In the genomic region with DNA sequence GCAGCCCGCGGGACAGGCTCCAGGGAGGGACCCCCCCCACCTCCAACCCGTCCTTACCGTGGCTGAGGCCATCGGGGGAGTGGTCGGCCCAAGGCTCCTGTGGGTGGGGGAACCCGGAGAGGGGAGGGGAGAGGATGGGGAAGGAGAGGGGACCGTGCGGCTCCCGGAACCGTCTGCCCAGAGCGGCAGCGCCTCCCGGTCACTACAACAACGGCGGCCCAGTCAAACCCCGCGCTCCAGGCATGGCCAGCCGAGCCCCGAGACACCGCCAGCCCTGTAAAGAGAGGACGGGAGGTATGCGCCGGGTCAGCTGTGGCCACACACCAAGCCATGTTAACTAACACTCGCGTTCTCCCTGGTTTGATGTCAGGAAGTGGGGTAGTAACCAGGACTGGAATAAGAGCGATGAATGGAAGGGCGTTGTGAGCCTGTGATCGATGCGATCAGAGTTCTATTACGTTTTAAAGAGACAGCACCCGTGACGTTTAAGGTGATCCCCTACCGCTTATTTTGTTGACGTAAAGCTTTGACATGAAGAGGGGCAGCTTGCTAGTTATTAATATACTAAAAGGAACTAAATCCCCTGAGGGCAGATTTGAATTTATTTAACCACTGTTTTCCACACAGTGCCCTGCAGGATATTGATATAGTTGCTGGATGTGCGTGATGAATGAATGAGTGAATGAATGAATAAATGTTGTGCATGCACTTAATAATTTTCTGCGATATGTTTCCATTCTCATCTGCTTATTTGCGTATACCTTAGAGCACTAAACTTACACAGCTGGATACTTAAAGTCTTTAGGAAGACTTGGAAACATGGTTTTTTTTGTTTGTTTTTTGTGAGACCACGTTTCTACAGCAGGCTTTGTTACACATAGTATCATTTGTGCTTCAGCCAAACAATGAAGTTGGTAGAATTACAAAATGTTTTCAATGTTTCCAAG, we compare ENCODE assay signal across 8 cellular contexts. TPM values are rescaled to one million over a fixed set of nuclear protein-coding genes. Genes with fewer than 3 reads are reported as not detected.
DNase-seq lines count a peak whose midpoint lies in the region; ATAC-seq and TF ChIP-seq lines count a peak whose summit lies in the region.

A gene (minus strand): TSS at position 224 of the 947 bp plus-strand sequence. CDS start 152 bp downstream, at position 72.

- DNase-seq in GM10248 (ENCODE audit: extremely low spot score) (peak; percentile 84), NCI-H1048 (lab: John Stamatoyannopoulos, UW) (peak; percentile 60), SK-N-SH (peak; percentile 89), globus pallidus (ENCODE audit: low spot score) (peak; percentile 81), substantia nigra (lab: John Stamatoyannopoulos, UW) (peak in 48 of 49 donors; percentile 54 to 89 (median 79))
- DNase-seq in activated naive CD4-positive, alpha-beta T cell treated with anti-CD3 and anti-CD28 coated beads, Interleukin-2, amount 50 U/mL, for 16 hours, result peak; percentile 71

- CTCF ChIA-PET in GM10248 (lab: Yijun Ruan, JAX), result interaction anchor here (0.9 to 9.7 kb wide), 7 partner anchors 11 to 507 kb away, joined by 3 to 132 read pairs (median 11); no protein-coding TSS in a partner anchor
- CTCF ChIA-PET in SK-N-SH (lab: Yijun Ruan, JAX), result interaction anchor here (0.8 to 11.5 kb wide), 15 partner anchors 17 to 507 kb away, joined by 3 to 172 read pairs (median 6); no protein-coding TSS in a partner anchor

- H3K27ac ChIP-seq in SK-N-SH (ENCODE audit: low read depth in 2 of 2, low read length in 1 of 2) (peak within 1 kb of the TSS; percentile 81 to 95), neutrophil (peak within 1 kb of the TSS; percentile 86), substantia nigra (ENCODE audit: low read depth, low read length, poor library complexity, severe bottlenecking) (peak within 1 kb of the TSS; percentile 93)

- peak within 1 kb of the TSS; percentile 98 for H2AFZ ChIP-seq in SK-N-SH (ENCODE audit: low read depth)

- peaks cover 12 to 15% of the 10 kb centered on the region in 2 experiments for H3K36me3 ChIP-seq in SK-N-SH (replicated peaks in 1 of 2; ENCODE audit: control insufficient read depth in 1 of 2, insufficient read depth in 2 of 2, low read length in 1 of 2)
- no peaks in the 10 kb centered on the region for H3K36me3 ChIP-seq in neutrophil

- peak within 1 kb of the TSS; percentile 85 for H3K9ac ChIP-seq in SK-N-SH

- H3K4me3 ChIP-seq in SK-N-SH (ENCODE audit: low read depth in 2 of 2, low read length in 1 of 2) (peak within 1 kb of the TSS; percentile 97 to 99), neutrophil (ENCODE audit: low read depth in 1 of 2, low read length in 1 of 2) (peak within 1 kb of the TSS; percentile 87 to 97)

- peak; percentile 65 for ATAC-seq in HG02610 (IDR thresholded peaks at IDR 0.05; ENCODE audit: unreplicated experiment)

- H3K4me1 ChIP-seq in SK-N-SH (ENCODE audit: control insufficient read depth in 1 of 2, insufficient read depth in 2 of 2, low read depth in 1 of 2, low read length in 1 of 2) (peaks cover 12 to 21% of the 10 kb centered on the region in 2 experiments), neutrophil (ENCODE audit: control insufficient read depth in 1 of 2, insufficient read depth in 1 of 2, low read depth in 1 of 2, low read length in 1 of 2) (peaks cover 44 to 46% of the 10 kb centered on the region in 2 experiments)

- TF ChIP-seq EP300 in SK-N-SH (IDR thresholded peaks at IDR 0.05; ENCODE audit: borderline replicate concordance in 1 of 2, low read depth in 1 of 2, low read length in 1 of 2), result no peak

- peaks cover 42% of the 10 kb centered on the region for H3K79me2 ChIP-seq in SK-N-SH (ENCODE audit: insufficient read depth)

- POLR2A ChIA-PET in GM10248 (lab: Yijun Ruan, JAX) (no interaction called here), SK-N-SH (lab: Yijun Ruan, JAX) (interaction anchor here (0.9 kb wide), 1 partner anchor 18 kb away, joined by 3 read pairs; no protein-coding TSS in a partner anchor)

- H3K9me3 ChIP-seq in SK-N-SH, result no peaks in the 10 kb centered on the region
- H3K9me3 ChIP-seq in neutrophil, result no peaks in the 10 kb centered on the region

- H3F3A ChIP-seq in SK-N-SH (replicated peaks; ENCODE audit: insufficient read depth), result peaks cover 4% of the 10 kb centered on the region

- H3K9me2 ChIP-seq in SK-N-SH, result no peaks in the 10 kb centered on the region

- no peaks in the 10 kb centered on the region for H4K20me1 ChIP-seq in SK-N-SH (ENCODE audit: insufficient read depth)

- H3K4me2 ChIP-seq in SK-N-SH, result peak within 1 kb of the TSS; percentile 96

- 2% methylated on average over 17 of the region's 39 CpGs for WGBS in SK-N-SH (ENCODE audit: low lambda C conversion rate)

- H3K27me3 ChIP-seq in SK-N-SH (ENCODE audit: insufficient read depth) (no peaks in the 10 kb centered on the region), neutrophil (no peaks in the 10 kb centered on the region)

- TF ChIP-seq CTCF in GM10248 (IDR thresholded peaks at IDR 0.05; ENCODE audit: control extremely low read depth, extremely low read depth, low read depth, missing control alignments) (no peak), SK-N-SH (IDR thresholded peaks at IDR 0.05) (no peak), neutrophil (IDR thresholded peaks at IDR 0.05) (no peak)

- TF ChIP-seq RAD21 in SK-N-SH (IDR thresholded peaks at IDR 0.05; ENCODE audit: low read length), result no peak

TF ChIP-seq in SK-N-SH, 30 proteins besides CTCF, POLR2A, EP300 and RAD21:
- TF ChIP-seq TCF12 (IDR thresholded peaks at IDR 0.05) (no peak), SIN3A (IDR thresholded peaks at IDR 0.05; ENCODE audit: borderline replicate concordance, low read depth, low read length) (peak; percentile 91; the same call in 1 of the 2 replicates), RCOR1 (IDR thresholded peaks at IDR 0.05; ENCODE audit: low read length) (peak; percentile 7; the same call in 1 of the 2 replicates), MEF2A (IDR thresholded peaks at IDR 0.05; ENCODE audit: borderline replicate concordance, low read depth) (no peak), GABPA (IDR thresholded peaks at IDR 0.05; ENCODE audit: low read depth) (peak; percentile 56), TEAD4 (IDR thresholded peaks at IDR 0.05; ENCODE audit: borderline replicate concordance, insufficient read depth) (no peak), ELF1 (IDR thresholded peaks at IDR 0.05) (peak; percentile 70), CHD2 (IDR thresholded peaks at IDR 0.05; ENCODE audit: low read length, partially characterized antibody) (peak; percentile 13), YY1 (IDR thresholded peaks at IDR 0.05; ENCODE audit: low read depth) (peak; percentile 75), SMC3 (IDR thresholded peaks at IDR 0.05; ENCODE audit: low read depth, low read length) (peak; percentile 13; the same call in 1 of the 2 replicates), EZH2phosphoT487 (IDR thresholded peaks at IDR 0.05; ENCODE audit: borderline replicate concordance, low read depth) (no peak), FOXJ3 (CRISPR knock-in tag; IDR thresholded peaks at IDR 0.05) (peak; percentile 16; the same call in 1 of the 2 replicates), MXI1 (IDR thresholded peaks at IDR 0.05; ENCODE audit: low read depth, low read length) (peak; percentile 63), TAF1 (IDR thresholded peaks at IDR 0.05; ENCODE audit: borderline replicate concordance, low read depth, low read length) (0 out of 2 replicates have a peak, but pooled peaks have one; percentile 29)
- TF ChIP-seq, protein P1, sequence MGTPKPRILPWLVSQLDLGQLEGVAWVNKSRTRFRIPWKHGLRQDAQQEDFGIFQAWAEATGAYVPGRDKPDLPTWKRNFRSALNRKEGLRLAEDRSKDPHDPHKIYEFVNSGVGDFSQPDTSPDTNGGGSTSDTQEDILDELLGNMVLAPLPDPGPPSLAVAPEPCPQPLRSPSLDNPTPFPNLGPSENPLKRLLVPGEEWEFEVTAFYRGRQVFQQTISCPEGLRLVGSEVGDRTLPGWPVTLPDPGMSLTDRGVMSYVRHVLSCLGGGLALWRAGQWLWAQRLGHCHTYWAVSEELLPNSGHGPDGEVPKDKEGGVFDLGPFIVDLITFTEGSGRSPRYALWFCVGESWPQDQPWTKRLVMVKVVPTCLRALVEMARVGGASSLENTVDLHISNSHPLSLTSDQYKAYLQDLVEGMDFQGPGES (IDR thresholded peaks at IDR 0.05; ENCODE audit: low read depth, low read length), result no peak
- TF ChIP-seq, protein P2, sequence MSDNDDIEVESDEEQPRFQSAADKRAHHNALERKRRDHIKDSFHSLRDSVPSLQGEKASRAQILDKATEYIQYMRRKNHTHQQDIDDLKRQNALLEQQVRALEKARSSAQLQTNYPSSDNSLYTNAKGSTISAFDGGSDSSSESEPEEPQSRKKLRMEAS (IDR thresholded peaks at IDR 0.05; ENCODE audit: low read depth), result peak; percentile 94
- TF ChIP-seq, protein P3, sequence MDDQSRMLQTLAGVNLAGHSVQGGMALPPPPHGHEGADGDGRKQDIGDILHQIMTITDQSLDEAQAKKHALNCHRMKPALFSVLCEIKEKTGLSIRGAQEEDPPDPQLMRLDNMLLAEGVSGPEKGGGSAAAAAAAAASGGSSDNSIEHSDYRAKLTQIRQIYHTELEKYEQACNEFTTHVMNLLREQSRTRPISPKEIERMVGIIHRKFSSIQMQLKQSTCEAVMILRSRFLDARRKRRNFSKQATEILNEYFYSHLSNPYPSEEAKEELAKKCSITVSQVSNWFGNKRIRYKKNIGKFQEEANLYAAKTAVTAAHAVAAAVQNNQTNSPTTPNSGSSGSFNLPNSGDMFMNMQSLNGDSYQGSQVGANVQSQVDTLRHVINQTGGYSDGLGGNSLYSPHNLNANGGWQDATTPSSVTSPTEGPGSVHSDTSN (IDR thresholded peaks at IDR 0.05), result no peak; the same call in none of the 2 replicates
- TF ChIP-seq, protein P4, sequence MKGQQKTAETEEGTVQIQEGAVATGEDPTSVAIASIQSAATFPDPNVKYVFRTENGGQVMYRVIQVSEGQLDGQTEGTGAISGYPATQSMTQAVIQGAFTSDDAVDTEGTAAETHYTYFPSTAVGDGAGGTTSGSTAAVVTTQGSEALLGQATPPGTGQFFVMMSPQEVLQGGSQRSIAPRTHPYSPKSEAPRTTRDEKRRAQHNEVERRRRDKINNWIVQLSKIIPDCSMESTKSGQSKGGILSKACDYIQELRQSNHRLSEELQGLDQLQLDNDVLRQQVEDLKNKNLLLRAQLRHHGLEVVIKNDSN (IDR thresholded peaks at IDR 0.05; ENCODE audit: borderline replicate concordance, low read depth), result 0 out of 2 replicates have a peak, but pooled peaks have one; percentile 17
TF ChIP-seq in SK-N-SH: peak in this region for 12.

RNA-seq across cellular contexts. Expression of the gene that starts here (rescaled TPM):
- 4.0 and 6.3 TPM in 2 replicates for polyA plus RNA-seq in SK-N-SH (2012; rRNA removed)
- polyA plus RNA-seq in SK-N-SH (2012; cell fraction: cytosol; rRNA removed), result 6.8 and 7.2 TPM in 2 replicates
- polyA plus RNA-seq in SK-N-SH (2012; cell fraction: nucleus; rRNA removed), result 1.9 and 5.5 TPM in 2 replicates

Comparison
In these comparisons a context has a peak if more than half of its experiments do, and no peak if none do; other contexts are left out.
1. Peak in every context shown above with its lines: DNase-seq, ATAC-seq, H3K4me3 ChIP-seq and H3K27ac ChIP-seq.